ENCODE assay signal across 1 cellular context in genomic region chr2:15591692-15592463, GRCh38.
TF ChIP-seq lines count a peak whose summit lies in the region.

Gene DDX1 (plus strand): TSS chr2:15591868. CDS start chr2:15591934, 66 bp downstream.

TF ChIP-seq in GM12878, 131 proteins besides CTCF, POLR2A, EP300 and RAD21 (continued from another document):
- TF ChIP-seq ZNF687 (IDR thresholded peaks at IDR 0.05) (peak; percentile 82), HDGF (IDR thresholded peaks at IDR 0.05) (no peak), RELA (IDR thresholded peaks at IDR 0.05; ENCODE audit: borderline replicate concordance, partially characterized antibody) (peak; percentile 33), SRF (IDR thresholded peaks at IDR 0.05; ENCODE audit: low read depth in 2 of 2, low read length in 2 of 2) (peak in 1 of 2 experiments; percentile 82; a peak in 1 of 4 replicates), PML (IDR thresholded peaks at IDR 0.05; ENCODE audit: low read length) (peak; percentile 96), ASH2L (IDR thresholded peaks at IDR 0.05; ENCODE audit: borderline replicate concordance, low read depth) (0 out of 2 replicates have a peak, but pooled peaks have one; percentile 77), YY1 (IDR thresholded peaks at IDR 0.05; ENCODE audit: low read depth, low read length) (peak; percentile 94)
TF ChIP-seq in GM12878: peak in this region for 69.
